ENCODE assay signal across 1 cellular context in genomic region chr7:70630647-70631457, GRCh38.
TF ChIP-seq lines count a peak whose summit lies in the region.

No MANE protein-coding gene starts in this region.

TF ChIP-seq in GM23338, 12 proteins besides CTCF, POLR2A, EP300 and RAD21 (continued from another document):
- TF ChIP-seq, protein P1, sequence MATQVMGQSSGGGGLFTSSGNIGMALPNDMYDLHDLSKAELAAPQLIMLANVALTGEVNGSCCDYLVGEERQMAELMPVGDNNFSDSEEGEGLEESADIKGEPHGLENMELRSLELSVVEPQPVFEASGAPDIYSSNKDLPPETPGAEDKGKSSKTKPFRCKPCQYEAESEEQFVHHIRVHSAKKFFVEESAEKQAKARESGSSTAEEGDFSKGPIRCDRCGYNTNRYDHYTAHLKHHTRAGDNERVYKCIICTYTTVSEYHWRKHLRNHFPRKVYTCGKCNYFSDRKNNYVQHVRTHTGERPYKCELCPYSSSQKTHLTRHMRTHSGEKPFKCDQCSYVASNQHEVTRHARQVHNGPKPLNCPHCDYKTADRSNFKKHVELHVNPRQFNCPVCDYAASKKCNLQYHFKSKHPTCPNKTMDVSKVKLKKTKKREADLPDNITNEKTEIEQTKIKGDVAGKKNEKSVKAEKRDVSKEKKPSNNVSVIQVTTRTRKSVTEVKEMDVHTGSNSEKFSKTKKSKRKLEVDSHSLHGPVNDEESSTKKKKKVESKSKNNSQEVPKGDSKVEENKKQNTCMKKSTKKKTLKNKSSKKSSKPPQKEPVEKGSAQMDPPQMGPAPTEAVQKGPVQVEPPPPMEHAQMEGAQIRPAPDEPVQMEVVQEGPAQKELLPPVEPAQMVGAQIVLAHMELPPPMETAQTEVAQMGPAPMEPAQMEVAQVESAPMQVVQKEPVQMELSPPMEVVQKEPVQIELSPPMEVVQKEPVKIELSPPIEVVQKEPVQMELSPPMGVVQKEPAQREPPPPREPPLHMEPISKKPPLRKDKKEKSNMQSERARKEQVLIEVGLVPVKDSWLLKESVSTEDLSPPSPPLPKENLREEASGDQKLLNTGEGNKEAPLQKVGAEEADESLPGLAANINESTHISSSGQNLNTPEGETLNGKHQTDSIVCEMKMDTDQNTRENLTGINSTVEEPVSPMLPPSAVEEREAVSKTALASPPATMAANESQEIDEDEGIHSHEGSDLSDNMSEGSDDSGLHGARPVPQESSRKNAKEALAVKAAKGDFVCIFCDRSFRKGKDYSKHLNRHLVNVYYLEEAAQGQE (IDR thresholded peaks at IDR 0.05; ENCODE audit: unreplicated experiment), result no peak
- TF ChIP-seq JUNB (IDR thresholded peaks at IDR 0.05; ENCODE audit: unreplicated experiment) (no peak), ZNF331 (CRISPR knock-in tag; IDR thresholded peaks at IDR 0.05; ENCODE audit: low read depth) (no peak), CREB1 (CRISPR knock-in tag; IDR thresholded peaks at IDR 0.05; ENCODE audit: low read depth) (no peak)
